ENCODE assay signal across 1 cellular context in the genomic region with DNA sequence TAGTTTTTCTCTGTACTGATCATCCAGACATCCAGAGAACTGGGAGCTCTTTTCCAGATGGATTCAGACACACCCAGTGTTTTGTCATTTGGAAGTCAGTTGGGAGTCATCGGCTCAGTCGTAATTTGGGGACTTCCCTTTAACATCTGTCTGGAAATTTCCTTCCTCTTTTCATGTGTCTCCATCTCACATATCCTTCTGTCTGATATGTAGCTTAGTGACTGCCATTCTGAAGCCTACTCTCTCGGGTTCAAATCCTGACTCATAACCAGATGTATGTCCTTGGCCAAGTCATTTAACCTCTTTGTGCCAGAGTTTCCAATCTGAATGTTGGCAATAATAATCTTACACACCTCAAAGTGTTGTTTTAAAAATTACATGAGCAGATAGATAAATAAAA.
TF ChIP-seq lines count a peak whose summit lies in the region.

No MANE protein-coding gene starts in this region.

TF ChIP-seq in IMR-90, 13 proteins besides CTCF, POLR2A, EP300 and RAD21 (continued from another document):
- TF ChIP-seq, protein P1, sequence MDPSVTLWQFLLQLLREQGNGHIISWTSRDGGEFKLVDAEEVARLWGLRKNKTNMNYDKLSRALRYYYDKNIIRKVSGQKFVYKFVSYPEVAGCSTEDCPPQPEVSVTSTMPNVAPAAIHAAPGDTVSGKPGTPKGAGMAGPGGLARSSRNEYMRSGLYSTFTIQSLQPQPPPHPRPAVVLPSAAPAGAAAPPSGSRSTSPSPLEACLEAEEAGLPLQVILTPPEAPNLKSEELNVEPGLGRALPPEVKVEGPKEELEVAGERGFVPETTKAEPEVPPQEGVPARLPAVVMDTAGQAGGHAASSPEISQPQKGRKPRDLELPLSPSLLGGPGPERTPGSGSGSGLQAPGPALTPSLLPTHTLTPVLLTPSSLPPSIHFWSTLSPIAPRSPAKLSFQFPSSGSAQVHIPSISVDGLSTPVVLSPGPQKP (IDR thresholded peaks at IDR 0.05; ENCODE audit: borderline replicate concordance, low read depth, low read length), result no peak
- TF ChIP-seq, protein P2, sequence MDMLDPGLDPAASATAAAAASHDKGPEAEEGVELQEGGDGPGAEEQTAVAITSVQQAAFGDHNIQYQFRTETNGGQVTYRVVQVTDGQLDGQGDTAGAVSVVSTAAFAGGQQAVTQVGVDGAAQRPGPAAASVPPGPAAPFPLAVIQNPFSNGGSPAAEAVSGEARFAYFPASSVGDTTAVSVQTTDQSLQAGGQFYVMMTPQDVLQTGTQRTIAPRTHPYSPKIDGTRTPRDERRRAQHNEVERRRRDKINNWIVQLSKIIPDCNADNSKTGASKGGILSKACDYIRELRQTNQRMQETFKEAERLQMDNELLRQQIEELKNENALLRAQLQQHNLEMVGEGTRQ (IDR thresholded peaks at IDR 0.05; ENCODE audit: low read depth, low read length), result no peak
- no peak for TF ChIP-seq MXI1 (IDR thresholded peaks at IDR 0.05; ENCODE audit: borderline replicate concordance, low read depth, low read length)
- no peak for TF ChIP-seq FOS (IDR thresholded peaks at IDR 0.05; ENCODE audit: low read depth, low read length)
- no peak for TF ChIP-seq RCOR1 (IDR thresholded peaks at IDR 0.05; ENCODE audit: insufficient replicate concordance, low read length)
- no peak for TF ChIP-seq MAFK (IDR thresholded peaks at IDR 0.05; ENCODE audit: low read depth, low read length)
- no peak for TF ChIP-seq BHLHE40 (IDR thresholded peaks at IDR 0.05; ENCODE audit: low read depth, low read length)
- no peak for TF ChIP-seq CHD1 (IDR thresholded peaks at IDR 0.05; ENCODE audit: low read depth, low read length)
- no peak for TF ChIP-seq CEBPB (IDR thresholded peaks at IDR 0.05; ENCODE audit: low read depth, low read length)
- no peak for TF ChIP-seq NFE2L2 (IDR thresholded peaks at IDR 0.05; ENCODE audit: low read depth, low read length)
- no peak for TF ChIP-seq SMC3 (IDR thresholded peaks at IDR 0.05; ENCODE audit: low read depth, low read length)
